Comparison of ENCODE assay signal across 25 cellular contexts in the genomic region with DNA sequence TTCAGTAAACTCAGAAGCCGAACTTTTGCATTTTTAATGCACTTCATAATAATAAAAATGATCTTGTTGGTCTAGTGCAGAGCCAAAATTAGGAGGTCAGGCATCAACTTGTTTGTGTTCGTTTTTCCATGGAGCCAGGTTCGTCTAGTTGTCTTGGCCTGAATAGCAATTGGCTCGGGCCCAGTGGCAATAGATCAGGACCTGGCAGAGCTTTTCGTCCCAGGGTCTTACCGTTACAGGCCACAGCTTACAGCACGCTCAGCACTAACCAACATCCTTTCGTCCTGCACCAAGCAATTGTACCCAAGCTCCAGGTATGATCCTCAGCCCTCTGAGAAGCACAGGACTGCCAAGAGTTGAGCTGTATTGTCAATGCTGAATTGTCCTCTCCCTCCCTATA.
DNase-seq lines count a peak whose midpoint lies in the region; ATAC-seq and TF ChIP-seq lines count a peak whose summit lies in the region.
"Had no signal": no experiment of that assay in that cellular context is flagged by ENCODE, and none has a peak within 500 bp of the region (broad histone marks: within the 10 kb centered on the region; RNA-seq: fewer than 3 reads in every experiment).

No MANE protein-coding gene starts in this region.

- 20% methylated on average over 8 of the region's 8 CpGs for WGBS in esophagus muscularis mucosa

- H3K9me3 ChIP-seq in esophagus muscularis mucosa = no peaks in the 10 kb centered on the region
- H3K9me3 ChIP-seq in muscle layer of colon (ENCODE audit: low read length) = no peaks in the 10 kb centered on the region
- H3K9me3 ChIP-seq: colonic mucosa had no signal

- DNase-seq in Right ventricle myocardium inferior (ENCODE audit: missing footprints) (peak; percentile 74), cardiac septum (ENCODE audit: low spot score) (no peak), esophagus muscularis mucosa (ENCODE audit: extremely low spot score) (no peak), ureter (ENCODE audit: low spot score) (peak; percentile 48), H4 (ENCODE audit: low spot score) (no peak), AG08395 (ENCODE audit: low spot score) (no peak)
- DNase-seq: activated CD4-positive, alpha-beta T cell treated with anti-CD3 and anti-CD28 coated beads for 48 hours; activated effector memory CD4-positive, alpha-beta T cell treated with anti-CD3 and anti-CD28 coated beads, Interleukin-2, amount 50 U/mL, for 16 hours; activated T-cell treated with anti-CD3 and anti-CD28 coated beads, Interleukin-2, amount 50 U/mL, for 24 hours; CD8-positive, alpha-beta T cell; colonic mucosa; effector CD8-positive, alpha-beta T cell; EL; GM23248; midbrain; naive thymus-derived CD8-positive, alpha-beta T cell; NCI-H1417; NCI-H2081; NCI-H69; SHP77; stimulated activated naive CD4-positive, alpha-beta T cell treated with Interleukin-2 at 50 U/mL for 16 hours had no signal

- ATAC-seq in Right ventricle myocardium inferior = peak; percentile 78
- no peak for ATAC-seq in GM19035 (IDR thresholded peaks at IDR 0.05; ENCODE audit: unreplicated experiment)
- ATAC-seq: CD8-positive, alpha-beta T cell; naive thymus-derived CD8-positive, alpha-beta T cell had no signal

- H3K27ac ChIP-seq in esophagus muscularis mucosa (replicated peaks in 1 of 4) (peak overlapping the region; percentile 20 to 63 (median 54)), muscle layer of colon (ENCODE audit: low read depth, low read length) (peak overlapping the region; percentile 43)
- H3K27ac ChIP-seq: cardiac muscle cell, colonic mucosa, GM23248, skin epidermis had no signal

- no peaks in the 10 kb centered on the region for H3K36me3 ChIP-seq in esophagus muscularis mucosa
- no peaks in the 10 kb centered on the region for H3K36me3 ChIP-seq in muscle layer of colon (ENCODE audit: insufficient read depth, low read length)
- H3K36me3 ChIP-seq: cardiac muscle cell, colonic mucosa had no signal

- TF ChIP-seq EP300 in esophagus muscularis mucosa (IDR thresholded peaks at IDR 0.05) = no peak

- intact Hi-C loops in Right ventricle myocardium inferior (cut with DNase I) (no loop called here), cardiac septum (cut with DNase I) (no loop called here), esophagus muscularis mucosa (cut with DNase I) (no loop called here)

- H3K4me3 ChIP-seq in esophagus muscularis mucosa = no peak overlapping the region
- H3K4me3 ChIP-seq in muscle layer of colon (ENCODE audit: low read depth in 1 of 2, low read length in 2 of 2) = peak overlapping the region in 1 of 2 donors; percentile 4
- H3K4me3 ChIP-seq: cardiac muscle cell, colonic mucosa, GM23248, skin epidermis had no signal

- H3K4me1 ChIP-seq in esophagus muscularis mucosa (peaks cover 23 to 49% (median 47%) of the 10 kb centered on the region in 4 donors), muscle layer of colon (ENCODE audit: insufficient read depth, low read length) (peaks cover 60% of the 10 kb centered on the region)
- H3K4me1 ChIP-seq: colonic mucosa had no signal

- no peak overlapping the region for H3K9ac ChIP-seq in muscle layer of colon (ENCODE audit: low read length)
- H3K9ac ChIP-seq: GM23248 had no signal

- no peak for TF ChIP-seq CTCF in esophagus muscularis mucosa (IDR thresholded peaks at IDR 0.05)

- no peaks in the 10 kb centered on the region for H3K27me3 ChIP-seq in esophagus muscularis mucosa
- no peaks in the 10 kb centered on the region for H3K27me3 ChIP-seq in muscle layer of colon (ENCODE audit: control insufficient read depth in 1 of 2, insufficient read depth in 2 of 2, low read length in 2 of 2)
- H3K27me3 ChIP-seq: cardiac muscle cell, colonic mucosa had no signal

- TF ChIP-seq POLR2A in esophagus muscularis mucosa (IDR thresholded peaks at IDR 0.05; ENCODE audit: low read depth) = no peak

Comparison
In these comparisons a context has a peak if more than half of its experiments do, and no peak if none do; other contexts are left out.
1. DNase-seq: peak in Right ventricle myocardium inferior (single experiment) and ureter (single experiment); none in cardiac septum (single experiment), esophagus muscularis mucosa (single experiment), H4 (single experiment) and AG08395 (single experiment).